In genomic region chr16:23979982-23980381, GRCh38 we compare ENCODE assay signal across 26 cellular contexts.
"Had no signal": no experiment of that assay in that cellular context is flagged by ENCODE, and none has a peak within 500 bp of the region (broad histone marks: within the 10 kb centered on the region; RNA-seq: fewer than 3 reads in every experiment).

No MANE protein-coding gene starts in this region.

- H3K9me3 ChIP-seq: breast epithelium, SJSA1 had no signal

- H3K27me3 ChIP-seq: breast epithelium, SJSA1 had no signal

- H3K4me1 ChIP-seq: breast epithelium, SJSA1 had no signal

- ATAC-seq: PC-3, T-helper 17 cell, WTC11 had no signal

- H3K4me3 ChIP-seq: breast epithelium, SJSA1 had no signal

- H3K36me3 ChIP-seq: breast epithelium, SJSA1 had no signal

- FAIRE-seq: RCC 7860 had no signal

- H3K27ac ChIP-seq: breast epithelium, SJSA1 had no signal

- H3K27ac Mint-ChIP-seq: activated CD4-positive, alpha-beta memory T cell treated with anti-CD3 and anti-CD28 coated beads, Interleukin-2, amount 10 ng/mL, durations not matched to agents 7 days and 5 days; activated CD4-positive, alpha-beta T cell treated with anti-CD3 and anti-CD28 coated beads, Interleukin-2, amount 10 ng/mL, durations not matched to agents 7 days and 5 days; activated naive CD4-positive, alpha-beta T cell treated with anti-CD3 and anti-CD28 coated beads for 36 hours; activated naive CD8-positive, alpha-beta T cell treated with anti-CD3 and anti-CD28 coated beads, Interleukin-2, amount 10 ng/mL, durations not matched to agents 7 days and 5 days; activated T-cell treated with anti-CD3 and anti-CD28 coated beads, Interleukin-2, amount 50 U/mL, for 24 hours; activated T-helper 1 cell treated with anti-CD3 and anti-CD28 coated beads, Interleukin-12 subunit alpha, Interleukin-12 subunit beta, Interleukin-2, Interleukin-4 antibody, amounts not matched to agents 30 ng/mL and 10 ng/mL and 1 ng/mL, durations not matched to agents 14 hours and 24 hours and 36 hours; T-helper 17 cell; WTC11 had no signal

- H3K36me3 Mint-ChIP-seq: WTC11 had no signal

- H3K4me3 Mint-ChIP-seq: activated CD4-positive, alpha-beta memory T cell treated with anti-CD3 and anti-CD28 coated beads, Interleukin-2, amount 10 ng/mL, durations not matched to agents 7 days and 5 days; activated CD4-positive, alpha-beta T cell treated with anti-CD3 and anti-CD28 coated beads, Interleukin-2, amount 10 ng/mL, durations not matched to agents 7 days and 5 days; activated naive CD4-positive, alpha-beta T cell treated with anti-CD3 and anti-CD28 coated beads for 36 hours; activated naive CD8-positive, alpha-beta T cell treated with anti-CD3 and anti-CD28 coated beads, Interleukin-2, amount 10 ng/mL, durations not matched to agents 7 days and 5 days; activated T-cell treated with anti-CD3 and anti-CD28 coated beads, Interleukin-2, amount 50 U/mL, for 24 hours; activated T-helper 1 cell treated with anti-CD3 and anti-CD28 coated beads, Interleukin-12 subunit alpha, Interleukin-12 subunit beta, Interleukin-2, Interleukin-4 antibody, amounts not matched to agents 30 ng/mL and 10 ng/mL and 1 ng/mL, durations not matched to agents 14 hours and 24 hours and 36 hours; T-helper 17 cell; WTC11 had no signal

- H3K27me3 Mint-ChIP-seq: activated CD4-positive, alpha-beta memory T cell treated with anti-CD3 and anti-CD28 coated beads, Interleukin-2, amount 10 ng/mL, durations not matched to agents 7 days and 5 days; activated CD4-positive, alpha-beta T cell treated with anti-CD3 and anti-CD28 coated beads, Interleukin-2, amount 10 ng/mL, durations not matched to agents 7 days and 5 days; activated naive CD8-positive, alpha-beta T cell treated with anti-CD3 and anti-CD28 coated beads, Interleukin-2, amount 10 ng/mL, durations not matched to agents 7 days and 5 days; activated T-cell treated with anti-CD3 and anti-CD28 coated beads, Interleukin-2, amount 50 U/mL, for 24 hours; T-helper 17 cell had no signal

- DNase-seq: activated CD4-positive, alpha-beta memory T cell treated with anti-CD3 and anti-CD28 coated beads, Interleukin-2, amount 10 ng/mL, durations not matched to agents 7 days and 5 days; activated CD4-positive, alpha-beta T cell treated with anti-CD3 and anti-CD28 coated beads for 1 hour; activated CD4-positive, alpha-beta T cell treated with anti-CD3 and anti-CD28 coated beads, Interleukin-2, amount 10 ng/mL, durations not matched to agents 7 days and 5 days; activated effector memory CD4-positive, alpha-beta T cell treated with anti-CD3 and anti-CD28 coated beads, Interleukin-2, amount 50 U/mL, for 16 hours; activated naive CD4-positive, alpha-beta T cell treated with anti-CD3 and anti-CD28 coated beads for 36 hours; activated naive CD8-positive, alpha-beta T cell treated with anti-CD3 and anti-CD28 coated beads, Interleukin-2, amount 10 ng/mL, durations not matched to agents 7 days and 5 days; activated T-cell treated with anti-CD3 and anti-CD28 coated beads, Interleukin-2, amount 50 U/mL, for 24 hours; aorta; central memory CD4-positive, alpha-beta T cell; Kasumi-1; KBM-7; NCI-H1048; NCI-H146; NCI-H187 treated with DMSO at 0.1 percent for 48 hours; NCI-H2081 treated with DMSO at 0.1 percent for 48 hours; NCI-H446; NCI-H524; PC-3; SHP77; T-helper 17 cell; T-helper 9 cell had no signal

- H3K9me3 Mint-ChIP-seq: activated CD4-positive, alpha-beta memory T cell treated with anti-CD3 and anti-CD28 coated beads, Interleukin-2, amount 10 ng/mL, durations not matched to agents 7 days and 5 days; activated CD4-positive, alpha-beta T cell treated with anti-CD3 and anti-CD28 coated beads, Interleukin-2, amount 10 ng/mL, durations not matched to agents 7 days and 5 days; activated naive CD4-positive, alpha-beta T cell treated with anti-CD3 and anti-CD28 coated beads for 36 hours; activated naive CD8-positive, alpha-beta T cell treated with anti-CD3 and anti-CD28 coated beads, Interleukin-2, amount 10 ng/mL, durations not matched to agents 7 days and 5 days; activated T-cell treated with anti-CD3 and anti-CD28 coated beads, Interleukin-2, amount 50 U/mL, for 24 hours; activated T-helper 1 cell treated with anti-CD3 and anti-CD28 coated beads, Interleukin-12 subunit alpha, Interleukin-12 subunit beta, Interleukin-2, Interleukin-4 antibody, amounts not matched to agents 30 ng/mL and 10 ng/mL and 1 ng/mL, durations not matched to agents 14 hours and 24 hours and 36 hours; WTC11 had no signal
